8 cellular contexts compared by ENCODE assay signal in the genomic region with DNA sequence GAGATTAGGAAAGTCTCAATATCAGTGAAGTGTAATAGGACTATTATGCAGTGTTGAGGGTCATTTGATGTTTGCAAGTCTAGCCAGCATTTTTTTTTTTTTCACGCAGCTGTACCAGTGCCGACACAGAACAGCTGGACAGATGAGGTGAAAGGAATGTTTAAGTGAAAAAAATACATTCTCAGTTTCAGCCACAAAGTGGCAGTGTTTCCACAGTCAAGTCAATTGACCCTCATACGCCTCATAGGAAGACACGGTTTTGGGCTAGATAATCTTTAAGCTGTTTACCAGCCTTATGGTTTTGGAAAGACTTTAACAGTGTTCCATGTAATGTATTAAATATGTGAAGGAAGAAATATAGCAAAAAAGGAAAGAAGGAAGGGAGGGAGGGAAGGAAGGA.
DNase-seq lines count a peak whose midpoint lies in the region; ATAC-seq and TF ChIP-seq lines count a peak whose summit lies in the region.

No MANE protein-coding gene starts in this region.

- peak; percentile 96 for TF ChIP-seq RAD21 in SK-N-SH (IDR thresholded peaks at IDR 0.05; ENCODE audit: low read length)

- WGBS in SK-N-SH (ENCODE audit: low lambda C conversion rate): 2% methylated on average over 4 of the region's 4 CpGs

- no peaks in the 10 kb centered on the region for H3K79me2 ChIP-seq in SK-N-SH (ENCODE audit: insufficient read depth)

- TF ChIP-seq EP300 in SK-N-SH (IDR thresholded peaks at IDR 0.05; ENCODE audit: borderline replicate concordance in 1 of 2, low read depth in 1 of 2, low read length in 1 of 2): no peak

- H3K4me2 ChIP-seq in SK-N-SH: no peak overlapping the region

- TF ChIP-seq CTCF in GM10266 (IDR thresholded peaks at IDR 0.05; ENCODE audit: control insufficient read depth, insufficient read depth, low read depth, missing control alignments): peak; percentile 60
- TF ChIP-seq CTCF in HL-60 (IDR thresholded peaks at IDR 0.05; ENCODE audit: insufficient read depth, low read length): no peak
- TF ChIP-seq CTCF in SK-N-SH (IDR thresholded peaks at IDR 0.05): peak; percentile 73

- no peaks in the 10 kb centered on the region for H3F3A ChIP-seq in SK-N-SH (replicated peaks; ENCODE audit: insufficient read depth)

- H3K36me3 Mint-ChIP-seq in CD8-positive, alpha-beta memory T cell: no peaks in the 10 kb centered on the region

- peak; percentile 97 for ATAC-seq in GM21526 (IDR thresholded peaks at IDR 0.05; ENCODE audit: low FRiP score, unreplicated experiment)

- no peaks in the 10 kb centered on the region for H3K9me2 ChIP-seq in SK-N-SH

- no peak overlapping the region for H3K27ac Mint-ChIP-seq in CD8-positive, alpha-beta memory T cell

- no peak overlapping the region for H3K27ac ChIP-seq in HL-60 (replicated peaks)
- no peak overlapping the region for H3K27ac ChIP-seq in SK-N-SH (ENCODE audit: low read depth in 2 of 2, low read length in 1 of 2)
- no peak overlapping the region for H3K27ac ChIP-seq in CD8-positive, alpha-beta memory T cell (ENCODE audit: low read depth, low read length)

- no peak overlapping the region for H3K9ac ChIP-seq in SK-N-SH

- H3K4me1 Mint-ChIP-seq in CD8-positive, alpha-beta memory T cell: no peaks in the 10 kb centered on the region

- no peaks in the 10 kb centered on the region for H4K20me1 ChIP-seq in SK-N-SH (ENCODE audit: insufficient read depth)

- DNase-seq in GM10266 (ENCODE audit: extremely low spot score) (peak; percentile 10), HL-60 (ENCODE audit: low read depth in 1 of 2, low spot score in 1 of 2) (peak; percentile 1 to 15), SK-N-SH (peak; percentile 30), glomerular endothelial cell (ENCODE audit: extremely low read depth, low read depth, low spot score) (peak; percentile 61), renal cortical epithelial cell (ENCODE audit: low read depth) (peak; percentile 67), GDM1 (lab: John Stamatoyannopoulos, UW) (no peak)
- no peak for DNase-seq in CD8-positive, alpha-beta memory T cell

- CTCF ChIA-PET in SK-N-SH (lab: Yijun Ruan, JAX): interaction anchor here (0.6 to 3.4 kb wide), 50 partner anchors 9 to 1412 kb away, joined by 3 to 42 read pairs (median 4); no protein-coding TSS in a partner anchor
- CTCF ChIA-PET in CD8-positive, alpha-beta memory T cell (lab: Charles Lee): no interaction called here

- H3K27me3 ChIP-seq in HL-60 (ENCODE audit: insufficient read depth, poor library complexity, severe bottlenecking) (no peaks in the 10 kb centered on the region), SK-N-SH (ENCODE audit: insufficient read depth) (no peaks in the 10 kb centered on the region)
- no peaks in the 10 kb centered on the region for H3K27me3 ChIP-seq in CD8-positive, alpha-beta memory T cell (ENCODE audit: insufficient read depth, low read length, poor library complexity, severe bottlenecking)

- no peaks in the 10 kb centered on the region; a peak in 1 of 4 replicates for H3K4me1 ChIP-seq in SK-N-SH (ENCODE audit: control insufficient read depth in 1 of 2, insufficient read depth in 2 of 2, low read depth in 1 of 2, low read length in 1 of 2)
- no peaks in the 10 kb centered on the region for H3K4me1 ChIP-seq in CD8-positive, alpha-beta memory T cell (ENCODE audit: insufficient read depth, low read length)

- no peak overlapping the region for H3K4me3 ChIP-seq in HL-60 (replicated peaks; ENCODE audit: insufficient read depth, low read length)
- no peak overlapping the region for H3K4me3 ChIP-seq in SK-N-SH (ENCODE audit: low read depth in 2 of 2, low read length in 1 of 2)
- no peak overlapping the region for H3K4me3 ChIP-seq in CD8-positive, alpha-beta memory T cell (ENCODE audit: low read length)

- H3K9me3 ChIP-seq in SK-N-SH: no peaks in the 10 kb centered on the region
- no peaks in the 10 kb centered on the region for H3K9me3 ChIP-seq in CD8-positive, alpha-beta memory T cell (ENCODE audit: low read length)

- peak overlapping the region; percentile 33 for H2AFZ ChIP-seq in SK-N-SH (ENCODE audit: low read depth)

- peaks cover 0 to 15% (median 5%) of the 10 kb centered on the region in 5 donors for H3K9me3 Mint-ChIP-seq in CD8-positive, alpha-beta memory T cell

- POLR2A ChIA-PET in SK-N-SH (lab: Yijun Ruan, JAX): no interaction called here
- POLR2A ChIA-PET in CD8-positive, alpha-beta memory T cell (lab: Charles Lee): no interaction called here

- no peaks in the 10 kb centered on the region for H3K27me3 Mint-ChIP-seq in CD8-positive, alpha-beta memory T cell

- no peaks in the 10 kb centered on the region for H3K36me3 ChIP-seq in SK-N-SH (replicated peaks in 1 of 2; ENCODE audit: control insufficient read depth in 1 of 2, insufficient read depth in 2 of 2, low read length in 1 of 2)
- H3K36me3 ChIP-seq in CD8-positive, alpha-beta memory T cell (ENCODE audit: insufficient read depth, low read length): no peaks in the 10 kb centered on the region

- no peak overlapping the region for H3K4me3 Mint-ChIP-seq in CD8-positive, alpha-beta memory T cell

TF ChIP-seq in SK-N-SH, 30 proteins besides CTCF, POLR2A, EP300 and RAD21:
- TF ChIP-seq SMC3 (IDR thresholded peaks at IDR 0.05; ENCODE audit: low read depth, low read length): peak; percentile 97
- TF ChIP-seq NRF1 (IDR thresholded peaks at IDR 0.05; ENCODE audit: low read depth, low read length): peak; percentile 27; the same call in 1 of the 2 replicates
- no peak for TF ChIP-seq FOXJ3 (CRISPR knock-in tag; IDR thresholded peaks at IDR 0.05)

Comparison
In these comparisons a context has a peak if more than half of its experiments do, and no peak if none do; other contexts are left out.
1. DNase-seq: peak in GM10266 (single experiment), HL-60 (2 of 2), SK-N-SH (single experiment), glomerular endothelial cell (single experiment) and renal cortical epithelial cell (single experiment); none in GDM1 (single experiment) and CD8-positive, alpha-beta memory T cell (0 of 5).